Comparison of ENCODE assay signal across 15 cellular contexts in the genomic region with DNA sequence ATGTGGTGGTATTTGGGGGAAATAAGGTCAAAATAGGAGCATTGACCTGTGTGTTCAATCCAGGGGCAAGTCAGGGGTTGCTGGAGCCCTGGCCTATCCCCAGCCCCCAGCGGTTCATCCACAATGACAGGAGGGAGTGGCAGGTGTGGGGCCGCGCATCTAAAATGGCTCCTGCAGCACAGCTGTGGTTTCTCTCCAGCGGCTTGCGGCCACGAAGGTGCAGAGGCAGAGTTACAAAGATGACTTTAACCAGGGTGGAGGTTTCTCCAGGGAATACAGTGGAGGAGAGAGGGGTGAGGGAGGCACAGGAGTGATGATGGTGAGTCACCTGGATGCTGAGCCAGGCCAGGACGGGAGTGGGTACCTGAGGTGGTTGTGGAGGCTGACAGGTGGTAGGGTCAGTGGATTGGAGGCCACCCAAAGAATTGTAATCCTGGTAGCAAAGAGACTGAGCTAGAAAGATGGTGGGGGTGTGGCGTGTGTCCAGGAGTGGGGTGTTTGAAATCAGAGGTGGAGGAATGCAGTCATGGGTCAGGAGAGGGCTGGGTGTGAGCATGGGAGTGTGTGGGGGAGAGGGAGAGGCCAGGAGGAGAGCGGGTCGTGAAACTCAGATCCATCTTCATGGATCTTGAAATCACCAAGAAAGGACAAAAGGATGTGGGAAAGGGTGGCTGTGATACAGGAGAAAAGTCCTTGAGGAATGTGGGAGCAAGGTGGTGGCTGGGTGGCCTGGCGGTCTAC.
DNase-seq lines count a peak whose midpoint lies in the region; ATAC-seq and TF ChIP-seq lines count a peak whose summit lies in the region.
"Had no signal": no experiment of that assay in that cellular context is flagged by ENCODE, and none has a peak within 500 bp of the region (broad histone marks: within the 10 kb centered on the region; RNA-seq: fewer than 3 reads in every experiment).

No MANE protein-coding gene starts in this region.

- peaks cover 5% of the 10 kb centered on the region for H3K27me3 Mint-ChIP-seq in nephron progenitor cell (ENCODE audit: low read depth, poor library complexity)
- H3K27me3 Mint-ChIP-seq in CD4-positive, alpha-beta T cell, result no peaks in the 10 kb centered on the region
- H3K27me3 Mint-ChIP-seq in naive thymus-derived CD4-positive, alpha-beta T cell, result no peaks in the 10 kb centered on the region

- in situ Hi-C loops in brain microvascular endothelial cell (cut with HindIII; ENCODE audit: low pct_ligation_motif_present, low sequenced_read_pairs), result no loop called here

- CTCF ChIA-PET in CD4-positive, alpha-beta T cell (lab: Charles Lee), result no interaction called here
- CTCF ChIA-PET in naive thymus-derived CD4-positive, alpha-beta T cell (lab: Charles Lee), result no interaction called here

- H3K36me3 ChIP-seq in brain microvascular endothelial cell (replicated peaks), result peaks cover 10% of the 10 kb centered on the region
- no peaks in the 10 kb centered on the region for H3K36me3 ChIP-seq in naive thymus-derived CD4-positive, alpha-beta T cell (ENCODE audit: control insufficient read depth in 2 of 3, insufficient read depth in 3 of 3, low read length in 3 of 3)
- H3K36me3 ChIP-seq: HAP-1 had no signal

- H3K9me3 ChIP-seq in CD4-positive, alpha-beta T cell (ENCODE audit: control insufficient read depth, low read length), result no peaks in the 10 kb centered on the region
- no peaks in the 10 kb centered on the region for H3K9me3 ChIP-seq in naive thymus-derived CD4-positive, alpha-beta T cell (ENCODE audit: control insufficient read depth in 2 of 3, low read length in 3 of 3)
- H3K9me3 ChIP-seq: HAP-1, right atrium auricular region had no signal

- H3K36me3 Mint-ChIP-seq in nephron progenitor cell (ENCODE audit: low read depth), result peaks cover 9% of the 10 kb centered on the region
- no peaks in the 10 kb centered on the region for H3K36me3 Mint-ChIP-seq in CD4-positive, alpha-beta T cell (ENCODE audit: low read depth)
- no peaks in the 10 kb centered on the region for H3K36me3 Mint-ChIP-seq in naive thymus-derived CD4-positive, alpha-beta T cell

- peak overlapping the region; percentile 34 for H3K27ac Mint-ChIP-seq in nephron progenitor cell
- no peak overlapping the region for H3K27ac Mint-ChIP-seq in CD4-positive, alpha-beta T cell
- no peak overlapping the region for H3K27ac Mint-ChIP-seq in naive thymus-derived CD4-positive, alpha-beta T cell

- peak overlapping the region; percentile 83 for H3K27ac ChIP-seq in brain microvascular endothelial cell
- H3K27ac ChIP-seq in CD4-positive, alpha-beta T cell (ENCODE audit: low read depth, low read length), result no peak overlapping the region
- no peak overlapping the region for H3K27ac ChIP-seq in naive thymus-derived CD4-positive, alpha-beta T cell (ENCODE audit: low read depth, low read length)
- H3K27ac ChIP-seq: C4-2B, right atrium auricular region had no signal

- intact Hi-C loops in CD4-positive, alpha-beta T cell (cut with DNase I, micrococcal nuclease), result no loop called here
- intact Hi-C loops in naive thymus-derived CD4-positive, alpha-beta T cell (cut with micrococcal nuclease), result no loop called here

- POLR2A ChIA-PET in CD4-positive, alpha-beta T cell (lab: Charles Lee), result no interaction called here
- POLR2A ChIA-PET in naive thymus-derived CD4-positive, alpha-beta T cell (lab: Charles Lee), result no interaction called here

- H3K9me3 Mint-ChIP-seq in nephron progenitor cell, result no peaks in the 10 kb centered on the region
- no peaks in the 10 kb centered on the region for H3K9me3 Mint-ChIP-seq in CD4-positive, alpha-beta T cell
- peaks cover 0 to 2% (median 0%) of the 10 kb centered on the region in 11 donors for H3K9me3 Mint-ChIP-seq in naive thymus-derived CD4-positive, alpha-beta T cell
- H3K9me3 Mint-ChIP-seq: effector memory CD8-positive, alpha-beta T cell had no signal

- H3K4me1 ChIP-seq in naive thymus-derived CD4-positive, alpha-beta T cell (ENCODE audit: control insufficient read depth in 2 of 2, insufficient read depth in 2 of 2, low read length in 2 of 2), result no peaks in the 10 kb centered on the region
- H3K4me1 ChIP-seq: HAP-1 had no signal

- TF ChIP-seq CTCF in AG10803 (conservative IDR thresholded peaks at IDR 0.05; ENCODE audit: low read length) (no peak), brain microvascular endothelial cell (IDR thresholded peaks at IDR 0.05; ENCODE audit: low read depth, low read length, missing control alignments) (no peak), nephron progenitor cell (IDR thresholded peaks at IDR 0.05) (no peak)
- TF ChIP-seq CTCF in CD4-positive, alpha-beta T cell (IDR thresholded peaks at IDR 0.05), result no peak

- ATAC-seq in HG03432 (IDR thresholded peaks at IDR 0.05; ENCODE audit: unreplicated experiment) (peak; percentile 51), HG03135 (IDR thresholded peaks at IDR 0.05; ENCODE audit: unreplicated experiment) (no peak), GM21390 (IDR thresholded peaks at IDR 0.05; ENCODE audit: unreplicated experiment) (no peak)
- ATAC-seq in CD4-positive, alpha-beta T cell (ENCODE audit: poor library complexity), result no peak
- ATAC-seq in naive thymus-derived CD4-positive, alpha-beta T cell, result no peak
- ATAC-seq: effector memory CD8-positive, alpha-beta T cell had no signal

- peak; percentile 28 for DNase-seq in AG10803 (ENCODE audit: low read depth)
- no peak for DNase-seq in brain microvascular endothelial cell
- no peak for DNase-seq in nephron progenitor cell
- no peak for DNase-seq in CD4-positive, alpha-beta T cell
- DNase-seq in naive thymus-derived CD4-positive, alpha-beta T cell, result no peak
- DNase-seq: activated T-cell treated with anti-CD3 and anti-CD28 coated beads for 4 hours; effector memory CD8-positive, alpha-beta T cell; KG1; midbrain had no signal

- H3K4me3 ChIP-seq in AG10803 (ENCODE audit: low read length), result no peak overlapping the region
- H3K4me3 ChIP-seq in brain microvascular endothelial cell (ENCODE audit: low read depth, low read length), result no peak overlapping the region
- no peak overlapping the region for H3K4me3 ChIP-seq in naive thymus-derived CD4-positive, alpha-beta T cell (ENCODE audit: low read length)
- H3K4me3 ChIP-seq: HAP-1, right atrium auricular region had no signal

- H3K4me1 Mint-ChIP-seq in nephron progenitor cell, result peaks cover 30% of the 10 kb centered on the region
- H3K4me1 Mint-ChIP-seq in CD4-positive, alpha-beta T cell (ENCODE audit: low read depth), result no peaks in the 10 kb centered on the region
- H3K4me1 Mint-ChIP-seq in naive thymus-derived CD4-positive, alpha-beta T cell, result peaks cover 0 to 2% (median 0%) of the 10 kb centered on the region in 7 donors

- no peaks in the 10 kb centered on the region for H3K27me3 ChIP-seq in brain microvascular endothelial cell (replicated peaks)
- no peaks in the 10 kb centered on the region for H3K27me3 ChIP-seq in CD4-positive, alpha-beta T cell (ENCODE audit: control insufficient read depth, insufficient read depth, low read length)
- H3K27me3 ChIP-seq in naive thymus-derived CD4-positive, alpha-beta T cell (ENCODE audit: control insufficient read depth in 2 of 2, insufficient read depth in 2 of 2, low read length in 2 of 2), result no peaks in the 10 kb centered on the region
- H3K27me3 ChIP-seq: right atrium auricular region had no signal

- peak overlapping the region; percentile 18 for H3K4me3 Mint-ChIP-seq in nephron progenitor cell
- H3K4me3 Mint-ChIP-seq in CD4-positive, alpha-beta T cell, result no peak overlapping the region
- H3K4me3 Mint-ChIP-seq in naive thymus-derived CD4-positive, alpha-beta T cell, result no peak overlapping the region
- H3K4me3 Mint-ChIP-seq: effector memory CD8-positive, alpha-beta T cell had no signal
